In genomic region chr10:87753995-87754866, GRCh38 we compare ENCODE assay signal across 12 cellular contexts.
"Had no signal": no experiment of that assay in that cellular context is flagged by ENCODE, and none has a peak within 500 bp of the region (broad histone marks: within the 10 kb centered on the region; RNA-seq: fewer than 3 reads in every experiment).

No MANE protein-coding gene starts in this region.

- ATAC-seq: body of pancreas, right cardiac atrium had no signal

- H3K9me3 Mint-ChIP-seq: natural killer cell treated with Interleukin-12 subunit alpha and Interleukin-12 subunit beta and Interleukin-15 and Interleukin-18, amount 100 ng/mL, for 72 hours; T-helper 2 cell treated with Interferon-gamma antibody and Interleukin-4, amounts not matched to agents 5 μg/mL and 100 μg/mL, for 36 hours had no signal

- H3K27me3 Mint-ChIP-seq: natural killer cell treated with Interleukin-12 subunit alpha and Interleukin-12 subunit beta and Interleukin-15 and Interleukin-18, amount 100 ng/mL, for 72 hours had no signal

- DNase-seq: activated gamma-delta T cell treated with Interleukin-2 at 50 U/mL for 16 hours; body of pancreas; central memory CD4-positive, alpha-beta T cell; effector CD4-positive, alpha-beta T cell; foreskin melanocyte; head of caudate nucleus; nucleus accumbens; right cardiac atrium; stimulated activated naive CD4-positive, alpha-beta T cell treated with Interleukin-2 at 50 U/mL for 16 hours; SW 1271 had no signal

- H3K27ac Mint-ChIP-seq: natural killer cell treated with Interleukin-12 subunit alpha and Interleukin-12 subunit beta and Interleukin-15 and Interleukin-18, amount 100 ng/mL, for 72 hours; T-helper 2 cell treated with Interferon-gamma antibody and Interleukin-4, amounts not matched to agents 5 μg/mL and 100 μg/mL, for 36 hours had no signal

- H3K4me3 Mint-ChIP-seq: natural killer cell treated with Interleukin-12 subunit alpha and Interleukin-12 subunit beta and Interleukin-15 and Interleukin-18, amount 100 ng/mL, for 72 hours; T-helper 2 cell treated with Interferon-gamma antibody and Interleukin-4, amounts not matched to agents 5 μg/mL and 100 μg/mL, for 36 hours had no signal
